8 cellular contexts compared by ENCODE assay signal in genomic region chr5:17216176-17216973, GRCh38. TPM values are rescaled to one million over a fixed set of nuclear protein-coding genes. Genes with fewer than 3 reads are reported as not detected.
DNase-seq lines count a peak whose midpoint lies in the region; ATAC-seq and TF ChIP-seq lines count a peak whose summit lies in the region.

No MANE protein-coding gene starts in this region.

- DNase-seq in Calu3: peak; percentile 75
- DNase-seq in NCI-H524 treated with DMSO at 0.1 percent for 48 hours (lab: John Stamatoyannopoulos, UW): peak; percentile 70
- peak; percentile 74 for DNase-seq in activated CD8-positive, alpha-beta T cell treated with anti-CD3 and anti-CD28 coated beads for 36 hours
- peak; percentile 85 for DNase-seq in midbrain (lab: John Stamatoyannopoulos, UW)

- no peak overlapping the region for H3K4me3 Mint-ChIP-seq in Calu3 (ENCODE audit: low read depth, unreplicated experiment)
- peak overlapping the region; percentile 9 for H3K4me3 Mint-ChIP-seq in activated CD8-positive, alpha-beta T cell treated with anti-CD3 and anti-CD28 coated beads for 36 hours

- H3K9me3 ChIP-seq in esophagus (ENCODE audit: control insufficient read depth in 2 of 2, insufficient read depth in 1 of 2, low read depth in 1 of 2, low read length in 1 of 2): peaks cover 0 to 3% of the 10 kb centered on the region in 2 donors
- no peaks in the 10 kb centered on the region for H3K9me3 ChIP-seq in stomach smooth muscle (ENCODE audit: control insufficient read depth in 2 of 2, low read length in 2 of 2)

- no TSS peak for BruUV-seq in Calu3 (replicated peaks; lab: Mats Ljungman, UMichigan)

- no peaks in the 10 kb centered on the region for H3K36me3 Mint-ChIP-seq in Calu3 (ENCODE audit: insufficient read depth, unreplicated experiment)
- peaks cover 2% of the 10 kb centered on the region for H3K36me3 Mint-ChIP-seq in activated CD8-positive, alpha-beta T cell treated with anti-CD3 and anti-CD28 coated beads for 36 hours (ENCODE audit: low read depth)

- POLR2A ChIA-PET in activated CD8-positive, alpha-beta T cell treated with anti-CD3 and anti-CD28 coated beads for 36 hours (lab: Charles Lee): interaction anchor here (0.7 kb wide), 1 partner anchor 1069 kb away, joined by 3 read pairs; no protein-coding TSS in a partner anchor

- H3K27me3 Mint-ChIP-seq in Calu3 (ENCODE audit: unreplicated experiment): peaks cover 28% of the 10 kb centered on the region
- H3K27me3 Mint-ChIP-seq in activated CD8-positive, alpha-beta T cell treated with anti-CD3 and anti-CD28 coated beads for 36 hours: peaks cover 41% of the 10 kb centered on the region

- no peak overlapping the region for H3K27ac Mint-ChIP-seq in Calu3 (ENCODE audit: unreplicated experiment)
- no peak overlapping the region for H3K27ac Mint-ChIP-seq in activated CD8-positive, alpha-beta T cell treated with anti-CD3 and anti-CD28 coated beads for 36 hours

- H3K27ac ChIP-seq in esophagus (ENCODE audit: low read depth in 2 of 2, low read length in 1 of 2): no peak overlapping the region
- H3K27ac ChIP-seq in stomach smooth muscle (ENCODE audit: low read length): no peak overlapping the region

- no peaks in the 10 kb centered on the region for H3K4me1 Mint-ChIP-seq in Calu3 (ENCODE audit: low read depth, unreplicated experiment)
- peaks cover 7% of the 10 kb centered on the region for H3K4me1 Mint-ChIP-seq in activated CD8-positive, alpha-beta T cell treated with anti-CD3 and anti-CD28 coated beads for 36 hours (ENCODE audit: low read depth)

- H3K9ac ChIP-seq in stomach smooth muscle (ENCODE audit: low read length in 2 of 2): no peak overlapping the region

- ATAC-seq in GM19468 (IDR thresholded peaks at IDR 0.05; ENCODE audit: extremely low read depth, unreplicated experiment) (peak; percentile 26), HG03565 (IDR thresholded peaks at IDR 0.05; ENCODE audit: unreplicated experiment) (peak; percentile 30)
- no peak for ATAC-seq in activated CD8-positive, alpha-beta T cell treated with anti-CD3 and anti-CD28 coated beads for 36 hours

- H3K4me3 ChIP-seq in esophagus (ENCODE audit: low read depth in 1 of 2, low read length in 2 of 2) (peak overlapping the region; percentile 7 to 12), stomach smooth muscle (ENCODE audit: low read length in 2 of 2) (peak overlapping the region; percentile 35 to 54)

- WGBS in esophagus, 2 donors: 2% methylated on average over 59 of the region's 59 CpGs

- CTCF ChIA-PET in Calu3 (lab: Charles Lee): interaction anchor here (0.6 to 2.4 kb wide), 6 partner anchors 13 to 1837 kb away, joined by 3 to 13 read pairs (median 6); no protein-coding TSS in a partner anchor
- CTCF ChIA-PET in activated CD8-positive, alpha-beta T cell treated with anti-CD3 and anti-CD28 coated beads for 36 hours (lab: Charles Lee): interaction anchor here (0.8 to 3.5 kb wide), 17 partner anchors 9 to 1101 kb away, joined by 3 to 19 read pairs (median 4); no protein-coding TSS in a partner anchor

- H3K9me3 Mint-ChIP-seq in Calu3 (ENCODE audit: low read depth, unreplicated experiment): no peaks in the 10 kb centered on the region
- no peaks in the 10 kb centered on the region for H3K9me3 Mint-ChIP-seq in activated CD8-positive, alpha-beta T cell treated with anti-CD3 and anti-CD28 coated beads for 36 hours

- H3K4me1 ChIP-seq in esophagus (ENCODE audit: control insufficient read depth in 2 of 2, insufficient read depth in 2 of 2, low read length in 1 of 2) (peaks cover 8% of the 10 kb centered on the region in 2 donors), stomach smooth muscle (ENCODE audit: control insufficient read depth, insufficient read depth, low read length) (peaks cover 16% of the 10 kb centered on the region)

- H3K27me3 ChIP-seq in esophagus (ENCODE audit: control insufficient read depth in 1 of 2, insufficient read depth in 2 of 2, low read length in 2 of 2) (no peaks in the 10 kb centered on the region), stomach smooth muscle (ENCODE audit: control insufficient read depth in 1 of 2, insufficient read depth in 2 of 2, low read length in 2 of 2) (peaks cover 16 to 30% of the 10 kb centered on the region in 2 donors)

- H3K36me3 ChIP-seq in esophagus (ENCODE audit: control insufficient read depth in 2 of 2, insufficient read depth in 2 of 2, low read length in 1 of 2) (no peaks in the 10 kb centered on the region), stomach smooth muscle (ENCODE audit: control insufficient read depth in 2 of 2, insufficient read depth in 2 of 2, low read length in 2 of 2) (no peaks in the 10 kb centered on the region)

- TF ChIP-seq CTCF in Calu3 (IDR thresholded peaks at IDR 0.05; ENCODE audit: unreplicated experiment): peak; percentile 68
- TF ChIP-seq CTCF in activated CD8-positive, alpha-beta T cell treated with anti-CD3 and anti-CD28 coated beads for 36 hours (IDR thresholded peaks at IDR 0.05): peak; percentile 57

- intact Hi-C loops in Calu3 (cut with micrococcal nuclease; ENCODE audit: unreplicated experiment): loop anchor here (1.0 to 2.0 kb wide), 3 partner anchors 1066 to 1098 kb away; no protein-coding TSS in a partner anchor
- intact Hi-C loops in activated CD8-positive, alpha-beta T cell treated with anti-CD3 and anti-CD28 coated beads for 36 hours (cut with micrococcal nuclease): loop anchor here (5.0 kb wide), 1 partner anchor 1096 kb away; no protein-coding TSS in a partner anchor

RNA-seq across cellular contexts. Expression of gene BASP1, which starts 1.1 kb away (rescaled TPM):
- total RNA-seq in Calu3 (2022): not detected in 2 replicates
- under 1 TPM; 0.18 to 0.47 TPM for total RNA-seq in activated CD8-positive, alpha-beta T cell treated with anti-CD3 and anti-CD28 coated beads for 36 hours
- 1 to 10 TPM; 4.0 to 4.7 TPM for polyA plus RNA-seq in esophagus
